Comparison of ENCODE assay signal across 9 cellular contexts in genomic region chr3:10357592-10358308, GRCh38. TPM values are rescaled to one million over a fixed set of nuclear protein-coding genes. Genes with fewer than 3 reads are reported as not detected.
DNase-seq lines count a peak whose midpoint lies in the region; ATAC-seq, FAIRE-seq and TF ChIP-seq lines count a peak whose summit lies in the region.
"Had no signal": no experiment of that assay in that cellular context is flagged by ENCODE, and none has a peak within 500 bp of the region (broad histone marks: within the 10 kb centered on the region; RNA-seq: fewer than 3 reads in every experiment).

No MANE protein-coding gene starts in this region.

- FAIRE-seq in A549 (lab: Jason Lieb, UNC), result no peak

- DNase-seq in A549 (ENCODE audit: low read depth in 1 of 2, low spot score in 1 of 2), result peak in 1 of 2 experiments; percentile 44
- DNase-seq in Panc1 (ENCODE audit: low read depth, low spot score), result no peak
- DNase-seq in foreskin fibroblast, result peak; percentile 92 to 95
- no peak for DNase-seq in GM10248 (ENCODE audit: extremely low spot score)
- no peak for DNase-seq in T-cell
- no peak for DNase-seq in NCI-H2029 treated with DMSO at 0.1 percent for 48 hours (lab: John Stamatoyannopoulos, UW)

- H3K4me3 ChIP-seq in A549, result no peak overlapping the region
- no peak overlapping the region for H3K4me3 ChIP-seq in Panc1 (ENCODE audit: low read depth in 2 of 2, low read length in 2 of 2)
- no peak overlapping the region for H3K4me3 ChIP-seq in foreskin fibroblast (ENCODE audit: low read depth in 1 of 2, low read length in 2 of 2)

- H3K9me3 ChIP-seq in A549 (no peaks in the 10 kb centered on the region), Panc1 (ENCODE audit: control insufficient read depth, insufficient read depth, low read depth, low read length) (no peaks in the 10 kb centered on the region)
- H3K9me3 ChIP-seq: neutrophil had no signal

- intact Hi-C loops in Panc1 (cut with micrococcal nuclease; ENCODE audit: unreplicated experiment), result no loop called here

- no peak for TF ChIP-seq RAD21 in A549 (conservative IDR thresholded peaks at IDR 0.05 in 1 of 2, IDR thresholded peaks at IDR 0.05 in 1 of 2)

- H3K4me1 ChIP-seq in A549, result peaks cover 22% of the 10 kb centered on the region
- H3K4me1 ChIP-seq in Panc1 (ENCODE audit: control insufficient read depth, insufficient read depth, low read length), result no peaks in the 10 kb centered on the region

- TF ChIP-seq POLR2A in A549 (IDR thresholded peaks at IDR 0.05; ENCODE audit: low read length), result no peak

- H3K4me2 ChIP-seq in A549, result no peak overlapping the region

- in situ Hi-C loops in Panc1 (cut with HindIII; ENCODE audit: low pct_unique_long_range_greater_than_20kb, low sequenced_read_pairs), result no loop called here

- H3K9me3 Mint-ChIP-seq in T-cell, result no peaks in the 10 kb centered on the region

- TF ChIP-seq EP300 in A549 (IDR thresholded peaks at IDR 0.05), result no peak

- TF ChIP-seq CTCF in A549 (IDR thresholded peaks at IDR 0.05) (no peak), Panc1 (IDR thresholded peaks at IDR 0.05) (no peak), foreskin fibroblast (IDR thresholded peaks at IDR 0.05; ENCODE audit: low read depth, low read length) (no peak), GM10248 (IDR thresholded peaks at IDR 0.05; ENCODE audit: control extremely low read depth, extremely low read depth, low read depth, missing control alignments) (no peak)

- H3K36me3 Mint-ChIP-seq in T-cell, result no peaks in the 10 kb centered on the region

- H3K4me1 Mint-ChIP-seq in T-cell, result peaks cover 5 to 10% (median 9%) of the 10 kb centered on the region in 3 donors

- ATAC-seq in A549 (peak; percentile 60 to 61), GM21447 (IDR thresholded peaks at IDR 0.05; ENCODE audit: unreplicated experiment) (peak; percentile 85), Panc1 (peak; percentile 58), HG03280 (IDR thresholded peaks at IDR 0.05; ENCODE audit: unreplicated experiment) (no peak), T-cell (replicated peaks in 1 of 4) (no peak)

- POLR2A ChIA-PET in A549 (lab: Yijun Ruan, JAX), result interaction anchor here (1.0 kb wide), 1 partner anchor 9 kb away, joined by 3 read pairs; no protein-coding TSS in a partner anchor
- POLR2A ChIA-PET in Panc1 (lab: Charles Lee), result interaction anchor here (0.5 to 0.6 kb wide), 2 partner anchors 142 to 316 kb away, joined by 4 read pairs; no protein-coding TSS in a partner anchor
- POLR2A ChIA-PET in GM10248 (lab: Yijun Ruan, JAX), result interaction anchor here (0.6 kb wide), 1 partner anchor 41 kb away, joined by 5 read pairs; no protein-coding TSS in a partner anchor
- POLR2A ChIA-PET in T-cell (lab: Charles Lee), result no interaction called here

- no peaks in the 10 kb centered on the region for H3K36me3 ChIP-seq in Panc1 (ENCODE audit: control insufficient read depth, insufficient read depth, low read length)
- H3K36me3 ChIP-seq: neutrophil had no signal

- CTCF ChIA-PET in A549 (lab: Yijun Ruan, JAX) (interaction anchor here (2.0 to 7.0 kb wide), 2 partner anchors 9 to 13 kb away, joined by 10 to 42 read pairs; no protein-coding TSS in a partner anchor), Panc1 (lab: Charles Lee) (no interaction called here), GM10248 (lab: Yijun Ruan, JAX) (interaction anchor here (1.3 to 2.5 kb wide), 4 partner anchors 10 to 703 kb away, joined by 3 to 12 read pairs (median 4); no protein-coding TSS in a partner anchor), T-cell (lab: Charles Lee) (interaction anchor here in 1 of 2 donors (0.9 kb wide), 1 partner anchor 10 kb away, joined by 4 read pairs; no protein-coding TSS in a partner anchor)

- peaks cover 20% of the 10 kb centered on the region in 2 donors for H3K27me3 Mint-ChIP-seq in T-cell

- peak overlapping the region; percentile 30 to 32; a peak in 3 of 6 replicates for H3K27ac ChIP-seq in A549
- H3K27ac ChIP-seq in Panc1 (ENCODE audit: low read length), result no peak overlapping the region
- H3K27ac ChIP-seq: neutrophil had no signal

- no peak overlapping the region for H3K4me3 Mint-ChIP-seq in T-cell

- BruUV-seq in Panc1 (replicated peaks; lab: Mats Ljungman, UMichigan), result no TSS peak

- no peaks in the 10 kb centered on the region for H3K27me3 ChIP-seq in Panc1 (ENCODE audit: control insufficient read depth, insufficient read depth, low read length)

- no peak overlapping the region for H3K27ac Mint-ChIP-seq in T-cell

- 48% methylated on average over 5 of the region's 7 CpGs for WGBS in A549 (ENCODE audit: missing lambda C conversion rate)

TF ChIP-seq in A549, 52 proteins besides CTCF, POLR2A, EP300 and RAD21:
- TF ChIP-seq HOXB5 (CRISPR knock-in tag; IDR thresholded peaks at IDR 0.05) (no peak), ATOH8 (CRISPR knock-in tag; IDR thresholded peaks at IDR 0.05; ENCODE audit: low read depth) (no peak)

RNA-seq across cellular contexts. Expression of gene SEC13, which starts 36.8 kb away (rescaled TPM):
- 107 and 121 TPM in 2 replicates for polyA plus RNA-seq in A549 (2011; rRNA removed)
- 221 and 230 TPM in 2 replicates for polyA plus RNA-seq in A549 (2012; cell fraction: cytosol; rRNA removed)
- polyA plus RNA-seq in A549 (2012; cell fraction: nucleus; rRNA removed), result 206 and 249 TPM in 2 replicates
- 176 to 188 TPM (median 181 TPM) in 3 replicates for polyA plus RNA-seq in A549 (2017; fragmentation: RNase III; extraction: RNeasy Plus Mini Kit Qiagen cat#74134 plus additional on column Dnase treatment)
- polyA minus RNA-seq in A549 (2011; rRNA and poly(A)+ RNA removed), result 272 and 300 TPM in 2 replicates
- 81.4 TPM for total RNA-seq in Panc1 (2021; ENCODE audit: unreplicated experiment)
- 113 TPM for polyA plus RNA-seq in Panc1 (2012; ENCODE audit: insufficient read length)
- 10 to 100 TPM; 64.4 to 82.4 (median 71.3) TPM for total RNA-seq in T-cell

Comparison
In these comparisons a context has a peak if more than half of its experiments do, and no peak if none do; other contexts are left out.
1. ATAC-seq: peak in A549 (2 of 2), GM21447 (single experiment) and Panc1 (single experiment); none in HG03280 (single experiment) and T-cell (0 of 4).
2. DNase-seq: peak in foreskin fibroblast (2 of 2); none in Panc1 (single experiment), GM10248 (single experiment), T-cell (0 of 34) and NCI-H2029 treated with DMSO at 0.1 percent for 48 hours (single experiment).
3. POLR2A ChIA-PET loops: an anchor here in A549 (1.0 kb wide), Panc1 (0.5 to 0.6 kb wide) and GM10248 (0.6 kb wide); none called in T-cell.